In genomic region chr9:134381671-134382505, GRCh38 we compare ENCODE assay signal across 8 cellular contexts. TPM values are rescaled to one million over a fixed set of nuclear protein-coding genes. Genes with fewer than 3 reads are reported as not detected.
A peak's percentile ranks its signal among the peaks of the same experiment; 100 is the strongest.
DNase-seq lines count a peak whose midpoint lies in the region; FAIRE-seq and TF ChIP-seq lines count a peak whose summit lies in the region.

No MANE protein-coding gene starts in this region.

- TF ChIP-seq CTCF in progenitor cell of endocrine pancreas (IDR thresholded peaks at IDR 0.05; ENCODE audit: unreplicated experiment): peak; percentile 49

- peak overlapping the region; percentile 20 for H3K27ac Mint-ChIP-seq in T-helper 1 cell treated with Interleukin-12 subunit alpha and Interleukin-12 subunit beta and Interleukin-4 antibody, amounts not matched to agents 30 μg/mL and 1 μg/mL, for 36 hours
- peak overlapping the region; percentile 41 for H3K27ac Mint-ChIP-seq in progenitor cell of endocrine pancreas

- no peaks in the 10 kb centered on the region for H3K36me3 ChIP-seq in effector memory CD4-positive, alpha-beta T cell (ENCODE audit: control insufficient read depth, insufficient read depth, low read length)

- no peak overlapping the region for H3K4me3 ChIP-seq in effector memory CD4-positive, alpha-beta T cell (ENCODE audit: insufficient read depth, low read depth, low read length, poor library complexity, severe bottlenecking)

- peaks cover 21% of the 10 kb centered on the region for H3K4me1 ChIP-seq in effector memory CD4-positive, alpha-beta T cell (ENCODE audit: control insufficient read depth, insufficient read depth, low read length, poor library complexity, severe bottlenecking)

- no peak overlapping the region for H3K4me3 Mint-ChIP-seq in T-helper 1 cell treated with Interleukin-12 subunit alpha and Interleukin-12 subunit beta and Interleukin-4 antibody, amounts not matched to agents 30 μg/mL and 1 μg/mL, for 36 hours
- no peak overlapping the region for H3K4me3 Mint-ChIP-seq in progenitor cell of endocrine pancreas (ENCODE audit: low read depth)

- H3K9me3 ChIP-seq in effector memory CD4-positive, alpha-beta T cell (ENCODE audit: control insufficient read depth, low read length): no peaks in the 10 kb centered on the region

- no peaks in the 10 kb centered on the region for H3K27me3 Mint-ChIP-seq in T-helper 1 cell treated with Interleukin-12 subunit alpha and Interleukin-12 subunit beta and Interleukin-4 antibody, amounts not matched to agents 30 μg/mL and 1 μg/mL, for 36 hours (ENCODE audit: low read depth)
- no peaks in the 10 kb centered on the region for H3K27me3 Mint-ChIP-seq in progenitor cell of endocrine pancreas

- FAIRE-seq in GM18507 (lab: Jason Lieb, UNC): peak; percentile 64

- H3K4me1 Mint-ChIP-seq in T-helper 1 cell treated with Interleukin-12 subunit alpha and Interleukin-12 subunit beta and Interleukin-4 antibody, amounts not matched to agents 30 μg/mL and 1 μg/mL, for 36 hours (ENCODE audit: low read depth): peaks cover 2% of the 10 kb centered on the region
- peaks cover 9% of the 10 kb centered on the region for H3K4me1 Mint-ChIP-seq in progenitor cell of endocrine pancreas (ENCODE audit: low read depth)

- no peaks in the 10 kb centered on the region for H3K9me3 Mint-ChIP-seq in T-helper 1 cell treated with Interleukin-12 subunit alpha and Interleukin-12 subunit beta and Interleukin-4 antibody, amounts not matched to agents 30 μg/mL and 1 μg/mL, for 36 hours
- H3K9me3 Mint-ChIP-seq in progenitor cell of endocrine pancreas (ENCODE audit: low read depth): no peaks in the 10 kb centered on the region

- H3K27me3 ChIP-seq in effector memory CD4-positive, alpha-beta T cell (replicated peaks; ENCODE audit: control insufficient read depth, insufficient read depth, low read length, poor library complexity, severe bottlenecking): no peaks in the 10 kb centered on the region

- H3K27ac ChIP-seq in effector memory CD4-positive, alpha-beta T cell (ENCODE audit: insufficient read depth, low read length, poor library complexity, severe bottlenecking): no peak overlapping the region

- H3K36me3 Mint-ChIP-seq in T-helper 1 cell treated with Interleukin-12 subunit alpha and Interleukin-12 subunit beta and Interleukin-4 antibody, amounts not matched to agents 30 μg/mL and 1 μg/mL, for 36 hours (ENCODE audit: low read depth): no peaks in the 10 kb centered on the region
- H3K36me3 Mint-ChIP-seq in progenitor cell of endocrine pancreas (ENCODE audit: insufficient read depth): no peaks in the 10 kb centered on the region

- DNase-seq in GM18507 (ENCODE audit: extremely low spot score, insufficient read length, low read depth) (no peak), progenitor cell of endocrine pancreas (ENCODE audit: low spot score, unreplicated experiment) (no peak), NCI-H345 (lab: John Stamatoyannopoulos, UW) (no peak), NCI-H526 treated with DMSO at 0.1 percent for 48 hours (lab: John Stamatoyannopoulos, UW) (no peak), NCI-H774 (lab: John Stamatoyannopoulos, UW) (no peak), SIG-M5 (lab: John Stamatoyannopoulos, UW) (no peak)
- peak; percentile 18 to 50 (median 28) for DNase-seq in effector memory CD4-positive, alpha-beta T cell

RNA-seq across cellular contexts. Expression of gene RXRA, which starts 55.6 kb away (rescaled TPM):
- 58.4 and 64.8 TPM in 2 replicates for total RNA-seq in progenitor cell of endocrine pancreas

Comparison
In these comparisons a context has a peak if more than half of its experiments do, and no peak if none do; other contexts are left out.
1. DNase-seq: peak in effector memory CD4-positive, alpha-beta T cell (3 of 3); none in GM18507 (single experiment), progenitor cell of endocrine pancreas (single experiment), NCI-H345 (single experiment), NCI-H526 treated with DMSO at 0.1 percent for 48 hours (single experiment), NCI-H774 (single experiment) and SIG-M5 (single experiment).